Comparison of ENCODE assay signal across 13 cellular contexts in the genomic region with DNA sequence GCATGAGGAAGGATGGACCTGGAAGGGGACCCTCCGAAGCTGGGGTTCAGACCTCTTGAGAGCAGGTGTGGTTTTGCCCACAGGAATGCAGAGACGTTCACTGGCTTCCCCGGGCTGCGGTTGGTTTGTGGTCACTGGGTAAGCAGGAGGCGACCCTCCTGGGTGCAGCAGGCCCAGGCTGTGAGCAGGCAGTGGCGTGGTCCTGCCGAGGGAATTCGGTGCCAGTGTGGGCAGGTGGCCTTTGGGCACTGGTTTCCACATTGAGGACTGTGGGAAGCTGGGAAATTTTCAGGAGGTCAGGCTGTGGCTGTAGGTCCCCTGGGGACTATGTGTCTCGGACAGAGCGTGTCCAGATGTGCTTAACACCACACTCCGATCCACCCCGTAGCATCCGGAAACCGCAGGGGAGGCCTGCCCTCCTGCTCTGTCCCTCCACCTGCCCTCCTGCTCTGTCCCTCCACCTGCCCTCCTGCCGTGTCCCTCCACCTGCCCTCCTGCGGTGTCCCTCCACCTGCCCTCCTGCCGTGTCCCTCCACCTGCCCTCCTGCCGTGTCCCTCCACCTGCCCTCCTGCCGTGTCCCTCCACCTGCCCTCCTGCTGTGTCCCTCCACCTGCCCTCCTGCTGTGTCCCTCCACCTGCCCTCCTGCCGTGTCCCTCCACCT. TPM values are rescaled to one million over a fixed set of nuclear protein-coding genes. Genes with fewer than 3 reads are reported as not detected.
A peak's percentile ranks its signal among the peaks of the same experiment; 100 is the strongest.
DNase-seq lines count a peak whose midpoint lies in the region; ATAC-seq and TF ChIP-seq lines count a peak whose summit lies in the region.
"Had no signal": no experiment of that assay in that cellular context is flagged by ENCODE, and none has a peak within 500 bp of the region (broad histone marks: within the 10 kb centered on the region; RNA-seq: fewer than 3 reads in every experiment).

No MANE protein-coding gene starts in this region.

- H3K14ac ChIP-seq in neuronal stem cell (ENCODE audit: low read length), result no peak overlapping the region

- no peak overlapping the region for H3K18ac ChIP-seq in neuronal stem cell (ENCODE audit: low read length)

- H3K36me3 ChIP-seq in BLaER1 treated with 17β-estradiol and CSF1 and Interleukin-3, amounts not matched to agents 10 nM and 100 nM, result peaks cover 37 to 85% (median 63%) of the 10 kb centered on the region in 11 experiments
- peaks cover 6% of the 10 kb centered on the region for H3K36me3 ChIP-seq in brain microvascular endothelial cell (replicated peaks)
- peaks cover 4 to 33% of the 10 kb centered on the region in 2 donors for H3K36me3 ChIP-seq in neuronal stem cell (replicated peaks in 1 of 2; ENCODE audit: control insufficient read depth in 2 of 2, insufficient read depth in 2 of 2, low read length in 2 of 2)
- H3K36me3 ChIP-seq in upper lobe of right lung, result peaks cover 46% of the 10 kb centered on the region

- no peak overlapping the region for H2BK15ac ChIP-seq in neuronal stem cell (ENCODE audit: low read length)

- peak overlapping the region in 10 of 11 experiments; percentile 9 to 84 (median 72); a peak in 18 of 22 replicates for H3K4me2 ChIP-seq in BLaER1 treated with 17β-estradiol and CSF1 and Interleukin-3, amounts not matched to agents 10 nM and 100 nM
- H3K4me2 ChIP-seq in neuronal stem cell (ENCODE audit: insufficient read depth, low read length, poor library complexity, severe bottlenecking), result no peak overlapping the region

- H2BK5ac ChIP-seq in neuronal stem cell (ENCODE audit: low read length), result no peak overlapping the region

- no CpG with 5 or more reads among the region's 20 CpGs for WGBS in neuronal stem cell (ENCODE audit: extremely low coverage in 2 of 2, insufficient read length in 2 of 2, insufficient replicate concordance in 1 of 2), 2 donors

- no peak overlapping the region for H4K8ac ChIP-seq in neuronal stem cell (ENCODE audit: low read depth, low read length)

- H3K4ac ChIP-seq in neuronal stem cell (ENCODE audit: low read length), result no peak overlapping the region

- no peak overlapping the region for H4K91ac ChIP-seq in neuronal stem cell (ENCODE audit: low read depth, low read length, poor library complexity)

- no peak for TF ChIP-seq CTCF in brain microvascular endothelial cell (IDR thresholded peaks at IDR 0.05; ENCODE audit: low read depth, low read length, missing control alignments)
- TF ChIP-seq CTCF in upper lobe of right lung (IDR thresholded peaks at IDR 0.05), result no peak
- no peak for TF ChIP-seq CTCF in chondrocyte (IDR thresholded peaks at IDR 0.05)

- H3K4me1 ChIP-seq in BLaER1 treated with 17β-estradiol and CSF1 and Interleukin-3, amounts not matched to agents 10 nM and 100 nM, result peaks cover 44 to 64% (median 50%) of the 10 kb centered on the region in 10 experiments
- no peaks in the 10 kb centered on the region for H3K4me1 ChIP-seq in neuronal stem cell (ENCODE audit: control insufficient read depth in 2 of 2, insufficient read depth in 1 of 2, low read depth in 1 of 2, low read length in 2 of 2)
- no peaks in the 10 kb centered on the region for H3K4me1 ChIP-seq in upper lobe of right lung

- H3K9me3 Mint-ChIP-seq in chondrocyte (ENCODE audit: low read depth), result no peaks in the 10 kb centered on the region

- peaks cover 7% of the 10 kb centered on the region for H3K36me3 Mint-ChIP-seq in chondrocyte (ENCODE audit: low read depth)

- no peak overlapping the region for H3K27ac ChIP-seq in BLaER1 treated with 17β-estradiol and CSF1 and Interleukin-3, amounts not matched to agents 10 nM and 100 nM
- H3K27ac ChIP-seq in brain microvascular endothelial cell, result peak overlapping the region; percentile 67
- no peak overlapping the region for H3K27ac ChIP-seq in neuronal stem cell (replicated peaks; ENCODE audit: low read length)
- H3K27ac ChIP-seq in upper lobe of right lung, result no peak overlapping the region
- H3K27ac ChIP-seq: spleen had no signal

- no peak overlapping the region for H3K4me3 ChIP-seq in BLaER1 treated with 17β-estradiol and CSF1 and Interleukin-3, amounts not matched to agents 10 nM and 100 nM
- no peak overlapping the region for H3K4me3 ChIP-seq in brain microvascular endothelial cell (ENCODE audit: low read depth, low read length)
- H3K4me3 ChIP-seq in neuronal stem cell (ENCODE audit: low read length in 2 of 2), result no peak overlapping the region
- H3K4me3 ChIP-seq in upper lobe of right lung, result no peak overlapping the region
- H3K4me3 ChIP-seq: GM12878, Peyer's patch, spleen had no signal

- H3K27me3 ChIP-seq in BLaER1 treated with 17β-estradiol and CSF1 and Interleukin-3, amounts not matched to agents 10 nM and 100 nM, result no peaks in the 10 kb centered on the region
- no peaks in the 10 kb centered on the region for H3K27me3 ChIP-seq in brain microvascular endothelial cell (replicated peaks)
- no peaks in the 10 kb centered on the region for H3K27me3 ChIP-seq in neuronal stem cell (ENCODE audit: control insufficient read depth in 3 of 3, insufficient read depth in 3 of 3, low read depth in 1 of 3, low read length in 3 of 3)
- H3K27me3 ChIP-seq in upper lobe of right lung, result no peaks in the 10 kb centered on the region
- H3K27me3 ChIP-seq: Peyer's patch, spleen had no signal

- no peaks in the 10 kb centered on the region for H3K27me3 Mint-ChIP-seq in chondrocyte (ENCODE audit: low read depth)

- 0 out of 22 replicates have a peak overlapping the region, but pooled peaks of 1 of the 11 experiments have one; percentile 5 for H3K9ac ChIP-seq in BLaER1 treated with 17β-estradiol and CSF1 and Interleukin-3, amounts not matched to agents 10 nM and 100 nM
- peak overlapping the region; percentile 81 for H3K9ac ChIP-seq in neuronal stem cell (ENCODE audit: low read depth, low read length, poor library complexity)

- no peak for ATAC-seq in upper lobe of right lung
- ATAC-seq: GM12878 had no signal

- no peak overlapping the region for H2AFZ ChIP-seq in neuronal stem cell (ENCODE audit: low read length)

- H3K4me1 Mint-ChIP-seq in chondrocyte (ENCODE audit: low read depth), result peaks cover 32% of the 10 kb centered on the region

- H3K23ac ChIP-seq in neuronal stem cell (ENCODE audit: low read depth, low read length, poor library complexity), result peak overlapping the region; percentile 35

- DNase-seq in HK-2 (ENCODE audit: unreplicated experiment) (peak; percentile 64), brain microvascular endothelial cell (peak; percentile 38), neuronal stem cell (ENCODE audit: low spot score) (no peak), G401 (ENCODE audit: low spot score) (no peak), head of caudate nucleus (no peak), upper lobe of right lung (no peak), chondrocyte (ENCODE audit: low spot score) (no peak)
- DNase-seq: activated CD8-positive, alpha-beta memory T cell treated with anti-CD3 and anti-CD28 coated beads, Interleukin-2, amount 50 U/mL, for 4 hours; NCI-H2227 treated with DMSO at 0.1 percent for 48 hours; spleen had no signal

- H2AK5ac ChIP-seq in neuronal stem cell (ENCODE audit: low read depth, low read length), result no peak overlapping the region

- no peak overlapping the region for H3K27ac Mint-ChIP-seq in chondrocyte (ENCODE audit: unreplicated experiment)

- intact Hi-C loops in head of caudate nucleus (cut with DNase I), result no loop called here
- intact Hi-C loops in upper lobe of right lung (cut with DNase I), result no loop called here

- H4K20me1 ChIP-seq in BLaER1 treated with 17β-estradiol and CSF1 and Interleukin-3, amounts not matched to agents 10 nM and 100 nM, result peaks cover 51 to 97% (median 77%) of the 10 kb centered on the region in 11 experiments

- H3K4me3 Mint-ChIP-seq in chondrocyte (ENCODE audit: unreplicated experiment), result no peak overlapping the region

- peak overlapping the region; percentile 84 for H2BK12ac ChIP-seq in neuronal stem cell (ENCODE audit: low read length)

- peaks cover 4% of the 10 kb centered on the region for H3K79me1 ChIP-seq in neuronal stem cell (ENCODE audit: low read depth, low read length)

- in situ Hi-C loops in brain microvascular endothelial cell (cut with HindIII; ENCODE audit: low pct_ligation_motif_present, low sequenced_read_pairs) (no loop called here), G401 (cut with HindIII; ENCODE audit: low sequenced_read_pairs) (no loop called here)

- H3K9me3 ChIP-seq in BLaER1 treated with 17β-estradiol and CSF1 and Interleukin-3, amounts not matched to agents 10 nM and 100 nM (replicated peaks in 1 of 11), result no peaks in the 10 kb centered on the region
- H3K9me3 ChIP-seq in neuronal stem cell (replicated peaks in 1 of 2; ENCODE audit: control insufficient read depth in 2 of 2, insufficient read depth in 1 of 2, low read depth in 1 of 2, low read length in 2 of 2) (no peaks in the 10 kb centered on the region), upper lobe of right lung (no peaks in the 10 kb centered on the region)
- H3K9me3 ChIP-seq: Peyer's patch, spleen had no signal

- H2BK120ac ChIP-seq in neuronal stem cell (ENCODE audit: low read depth, low read length), result no peak overlapping the region

RNA-seq across cellular contexts. Expression of gene TPCN2, which starts 27.5 kb away (rescaled TPM):
- polyA plus RNA-seq in neuronal stem cell (2013, experiment 1 of 2), result 4.3 TPM
- 4.3 TPM for polyA plus RNA-seq in neuronal stem cell (2013, experiment 2 of 2)
- 13.2 and 17.2 TPM in 2 replicates for total RNA-seq in G401 (2014; rRNA removed; shearing (Covaris generic))
- 16.6 TPM for total RNA-seq in upper lobe of right lung
- total RNA-seq in chondrocyte, result 12.3 to 18.1 TPM (median 12.6 TPM) in 3 replicates

Comparison
In these comparisons a context has a peak if more than half of its experiments do, and no peak if none do; other contexts are left out.
1. DNase-seq: peak in HK-2 (single experiment) and brain microvascular endothelial cell (single experiment); none in neuronal stem cell (single experiment), G401 (single experiment), head of caudate nucleus (0 of 42), upper lobe of right lung (single experiment) and chondrocyte (single experiment).